Comparison of ENCODE assay signal across 15 cellular contexts in the genomic region with DNA sequence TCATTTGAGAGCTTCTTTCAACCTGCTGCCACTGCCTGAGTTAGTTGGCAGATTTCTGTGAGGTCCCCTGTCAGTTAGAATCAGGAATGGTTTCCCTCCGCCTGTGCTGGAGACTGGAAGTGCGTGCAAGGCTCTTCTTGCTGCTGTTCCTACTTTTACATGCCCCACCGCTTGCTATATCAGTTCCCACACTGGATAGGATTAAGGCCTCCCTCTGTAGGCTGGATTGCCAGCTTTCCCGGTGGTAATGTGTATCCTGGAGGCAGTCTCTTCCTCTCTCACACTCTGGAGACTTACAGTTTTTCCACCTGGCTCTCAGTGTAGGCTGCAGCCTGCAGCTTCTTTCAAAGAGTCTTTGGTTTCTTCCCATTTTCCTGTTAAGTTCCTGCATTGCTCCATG.
DNase-seq lines count a peak whose midpoint lies in the region; ATAC-seq and TF ChIP-seq lines count a peak whose summit lies in the region.
"Had no signal": no experiment of that assay in that cellular context is flagged by ENCODE, and none has a peak within 500 bp of the region (broad histone marks: within the 10 kb centered on the region; RNA-seq: fewer than 3 reads in every experiment).

No MANE protein-coding gene starts in this region.

- DNase-seq in Right ventricle myocardium superior = no peak
- no peak for DNase-seq in right atrium auricular region (ENCODE audit: low spot score)
- DNase-seq in chondrocyte (ENCODE audit: low spot score) = no peak
- DNase-seq in left colon = no peak
- no peak for DNase-seq in amniotic stem cell (lab: John Stamatoyannopoulos, UW)
- no peak for DNase-seq in NCI-H1436 treated with DMSO at 0.1 percent for 48 hours (lab: John Stamatoyannopoulos, UW)
- no peak for DNase-seq in HPDE6-E6E7 (ENCODE audit: extremely low spot score)
- no peak for DNase-seq in activated CD4-positive, CD25-positive, alpha-beta regulatory T cell (lab: John Stamatoyannopoulos, UW)
- DNase-seq: activated CD4-positive, alpha-beta memory T cell treated with anti-CD3 and anti-CD28 coated beads, Interleukin-2, amount 10 ng/mL, durations not matched to agents 7 days and 5 days; cortex of kidney; heart right ventricle; naive thymus-derived CD4-positive, alpha-beta T cell; NCI-H2107 had no signal

- H3K4me1 Mint-ChIP-seq in chondrocyte (ENCODE audit: low read depth) = peaks cover 28% of the 10 kb centered on the region
- H3K4me1 Mint-ChIP-seq: activated CD4-positive, alpha-beta memory T cell treated with anti-CD3 and anti-CD28 coated beads, Interleukin-2, amount 10 ng/mL, durations not matched to agents 7 days and 5 days had no signal

- ATAC-seq in Right ventricle myocardium superior (ENCODE audit: poor library complexity) (peak; percentile 34), left colon (peak; percentile 18)
- ATAC-seq: naive thymus-derived CD4-positive, alpha-beta T cell; SK-N-SH treated with all-trans-retinoic acid at 6 μM for 48 hours had no signal

- TF ChIP-seq CTCF in right atrium auricular region (IDR thresholded peaks at IDR 0.05) (no peak), chondrocyte (IDR thresholded peaks at IDR 0.05) (peak; percentile 7)

- H3K4me3 Mint-ChIP-seq in chondrocyte (ENCODE audit: unreplicated experiment) = no peak overlapping the region
- H3K4me3 Mint-ChIP-seq: activated CD4-positive, alpha-beta memory T cell treated with anti-CD3 and anti-CD28 coated beads, Interleukin-2, amount 10 ng/mL, durations not matched to agents 7 days and 5 days; activated T-helper 1 cell treated with anti-CD3 and anti-CD28 coated beads, Interleukin-12 subunit alpha, Interleukin-12 subunit beta, Interleukin-2, Interleukin-4 antibody, amounts not matched to agents 30 ng/mL and 10 ng/mL and 1 ng/mL, durations not matched to agents 14 hours and 24 hours and 36 hours; naive thymus-derived CD4-positive, alpha-beta T cell had no signal

- H3K27ac Mint-ChIP-seq in chondrocyte (ENCODE audit: unreplicated experiment) = peak overlapping the region; percentile 39
- H3K27ac Mint-ChIP-seq: activated CD4-positive, alpha-beta memory T cell treated with anti-CD3 and anti-CD28 coated beads, Interleukin-2, amount 10 ng/mL, durations not matched to agents 7 days and 5 days; activated T-helper 1 cell treated with anti-CD3 and anti-CD28 coated beads, Interleukin-12 subunit alpha, Interleukin-12 subunit beta, Interleukin-2, Interleukin-4 antibody, amounts not matched to agents 30 ng/mL and 10 ng/mL and 1 ng/mL, durations not matched to agents 14 hours and 24 hours and 36 hours; naive thymus-derived CD4-positive, alpha-beta T cell had no signal

- H3K27me3 ChIP-seq in right atrium auricular region = no peaks in the 10 kb centered on the region
- H3K27me3 ChIP-seq: heart right ventricle had no signal

- no peaks in the 10 kb centered on the region for H3K27me3 Mint-ChIP-seq in chondrocyte (ENCODE audit: low read depth)
- H3K27me3 Mint-ChIP-seq: activated CD4-positive, alpha-beta memory T cell treated with anti-CD3 and anti-CD28 coated beads, Interleukin-2, amount 10 ng/mL, durations not matched to agents 7 days and 5 days had no signal

- no peak overlapping the region for H3K4me3 ChIP-seq in right atrium auricular region
- H3K4me3 ChIP-seq: heart right ventricle had no signal

- intact Hi-C loops in Right ventricle myocardium superior (cut with DNase I) (no loop called here), left colon (cut with DNase I, micrococcal nuclease) (no loop called here)

- no peak overlapping the region for H3K27ac ChIP-seq in right atrium auricular region

- no peaks in the 10 kb centered on the region for H3K36me3 ChIP-seq in right atrium auricular region

- peaks cover 0 to 17% of the 10 kb centered on the region in 2 donors for H3K4me1 ChIP-seq in right atrium auricular region

- peaks cover 0 to 16% of the 10 kb centered on the region in 2 donors for H3K9me3 ChIP-seq in right atrium auricular region

- H3K9me3 Mint-ChIP-seq in chondrocyte (ENCODE audit: low read depth) = peaks cover 7% of the 10 kb centered on the region

- H3K36me3 Mint-ChIP-seq in chondrocyte (ENCODE audit: low read depth) = peaks cover 7% of the 10 kb centered on the region
